8 cellular contexts compared by ENCODE assay signal in genomic region chr3:120622870-120623718, GRCh38. TPM values are rescaled to one million over a fixed set of nuclear protein-coding genes. Genes with fewer than 3 reads are reported as not detected.
DNase-seq lines count a peak whose midpoint lies in the region; ATAC-seq and TF ChIP-seq lines count a peak whose summit lies in the region.

No MANE protein-coding gene starts in this region.

- DNase-seq in activated CD8-positive, alpha-beta T cell treated with anti-CD3 and anti-CD28 coated beads for 36 hours: peak; percentile 46
- no peak for DNase-seq in activated CD8-positive, alpha-beta T cell treated with anti-CD3 and anti-CD28 coated beads, Interleukin-2, amount 10 ng/mL, durations not matched to agents 7 days and 5 days
- DNase-seq in NCI-H1048 (lab: John Stamatoyannopoulos, UW) (peak; percentile 33), cerebellar cortex (ENCODE audit: low spot score) (peak; percentile 58), head of caudate nucleus (no peak), DMS114 treated with DMSO at 0.1 percent for 48 hours (lab: John Stamatoyannopoulos, UW; ENCODE audit: unreplicated experiment) (no peak)
- DNase-seq in stimulated activated naive CD8-positive, alpha-beta T cell treated with anti-CD3 and anti-CD28 coated beads, Interleukin-15, amount 100 ng/mL, for 72 hours: no peak

- intact Hi-C loops in activated CD8-positive, alpha-beta T cell treated with anti-CD3 and anti-CD28 coated beads for 36 hours (cut with micrococcal nuclease): no loop called here
- intact Hi-C loops in head of caudate nucleus (cut with DNase I): no loop called here

- no peak overlapping the region for H3K4me3 Mint-ChIP-seq in activated CD8-positive, alpha-beta T cell treated with anti-CD3 and anti-CD28 coated beads for 36 hours
- H3K4me3 Mint-ChIP-seq in activated CD8-positive, alpha-beta T cell treated with anti-CD3 and anti-CD28 coated beads, Interleukin-2, amount 10 ng/mL, durations not matched to agents 7 days and 5 days: no peak overlapping the region
- H3K4me3 Mint-ChIP-seq in stimulated activated naive CD8-positive, alpha-beta T cell treated with anti-CD3 and anti-CD28 coated beads, Interleukin-15, amount 100 ng/mL, for 72 hours: peak overlapping the region in 1 of 2 donors; percentile 46

- no peak for TF ChIP-seq CTCF in activated CD8-positive, alpha-beta T cell treated with anti-CD3 and anti-CD28 coated beads for 36 hours (IDR thresholded peaks at IDR 0.05)

- POLR2A ChIA-PET in activated CD8-positive, alpha-beta T cell treated with anti-CD3 and anti-CD28 coated beads for 36 hours (lab: Charles Lee): no interaction called here
- POLR2A ChIA-PET in activated CD8-positive, alpha-beta T cell treated with anti-CD3 and anti-CD28 coated beads, Interleukin-2, amount 10 ng/mL, durations not matched to agents 7 days and 5 days (lab: Charles Lee): no interaction called here

- H3K9me3 Mint-ChIP-seq in activated CD8-positive, alpha-beta T cell treated with anti-CD3 and anti-CD28 coated beads for 36 hours: peaks cover 16% of the 10 kb centered on the region
- peaks cover 6% of the 10 kb centered on the region for H3K9me3 Mint-ChIP-seq in activated CD8-positive, alpha-beta T cell treated with anti-CD3 and anti-CD28 coated beads, Interleukin-2, amount 10 ng/mL, durations not matched to agents 7 days and 5 days (ENCODE audit: insufficient read depth)
- peaks cover 31% of the 10 kb centered on the region in 2 donors for H3K9me3 Mint-ChIP-seq in stimulated activated naive CD8-positive, alpha-beta T cell treated with anti-CD3 and anti-CD28 coated beads, Interleukin-15, amount 100 ng/mL, for 72 hours

- H3K36me3 Mint-ChIP-seq in activated CD8-positive, alpha-beta T cell treated with anti-CD3 and anti-CD28 coated beads for 36 hours (ENCODE audit: low read depth): peaks cover 13% of the 10 kb centered on the region
- H3K36me3 Mint-ChIP-seq in activated CD8-positive, alpha-beta T cell treated with anti-CD3 and anti-CD28 coated beads, Interleukin-2, amount 10 ng/mL, durations not matched to agents 7 days and 5 days (ENCODE audit: low read depth): no peaks in the 10 kb centered on the region

- CTCF ChIA-PET in activated CD8-positive, alpha-beta T cell treated with anti-CD3 and anti-CD28 coated beads for 36 hours (lab: Charles Lee): no interaction called here
- CTCF ChIA-PET in activated CD8-positive, alpha-beta T cell treated with anti-CD3 and anti-CD28 coated beads, Interleukin-2, amount 10 ng/mL, durations not matched to agents 7 days and 5 days (lab: Charles Lee): interaction anchor here (1.3 kb wide), 1 partner anchor 172 kb away, joined by 4 read pairs; no protein-coding TSS in a partner anchor

- no peak for ATAC-seq in activated CD8-positive, alpha-beta T cell treated with anti-CD3 and anti-CD28 coated beads for 36 hours
- ATAC-seq in activated CD8-positive, alpha-beta T cell treated with anti-CD3 and anti-CD28 coated beads, Interleukin-2, amount 10 ng/mL, durations not matched to agents 7 days and 5 days: no peak
- ATAC-seq in stimulated activated naive CD8-positive, alpha-beta T cell treated with anti-CD3 and anti-CD28 coated beads, Interleukin-15, amount 100 ng/mL, for 72 hours: no peak
- no peak for ATAC-seq in GM19467 (IDR thresholded peaks at IDR 0.05; ENCODE audit: unreplicated experiment)

- no peaks in the 10 kb centered on the region for H3K27me3 Mint-ChIP-seq in activated CD8-positive, alpha-beta T cell treated with anti-CD3 and anti-CD28 coated beads for 36 hours
- no peaks in the 10 kb centered on the region for H3K27me3 Mint-ChIP-seq in activated CD8-positive, alpha-beta T cell treated with anti-CD3 and anti-CD28 coated beads, Interleukin-2, amount 10 ng/mL, durations not matched to agents 7 days and 5 days (ENCODE audit: low read depth)
- H3K27me3 Mint-ChIP-seq in stimulated activated naive CD8-positive, alpha-beta T cell treated with anti-CD3 and anti-CD28 coated beads, Interleukin-15, amount 100 ng/mL, for 72 hours: no peaks in the 10 kb centered on the region

- H3K27ac Mint-ChIP-seq in activated CD8-positive, alpha-beta T cell treated with anti-CD3 and anti-CD28 coated beads for 36 hours: no peak overlapping the region
- H3K27ac Mint-ChIP-seq in activated CD8-positive, alpha-beta T cell treated with anti-CD3 and anti-CD28 coated beads, Interleukin-2, amount 10 ng/mL, durations not matched to agents 7 days and 5 days: no peak overlapping the region
- peak overlapping the region; percentile 16 to 52 for H3K27ac Mint-ChIP-seq in stimulated activated naive CD8-positive, alpha-beta T cell treated with anti-CD3 and anti-CD28 coated beads, Interleukin-15, amount 100 ng/mL, for 72 hours

- H3K4me1 Mint-ChIP-seq in activated CD8-positive, alpha-beta T cell treated with anti-CD3 and anti-CD28 coated beads for 36 hours (ENCODE audit: low read depth): no peaks in the 10 kb centered on the region
- no peaks in the 10 kb centered on the region for H3K4me1 Mint-ChIP-seq in activated CD8-positive, alpha-beta T cell treated with anti-CD3 and anti-CD28 coated beads, Interleukin-2, amount 10 ng/mL, durations not matched to agents 7 days and 5 days (ENCODE audit: low read depth)
- H3K4me1 Mint-ChIP-seq in stimulated activated naive CD8-positive, alpha-beta T cell treated with anti-CD3 and anti-CD28 coated beads, Interleukin-15, amount 100 ng/mL, for 72 hours: no peaks in the 10 kb centered on the region

RNA-seq across cellular contexts. Expression of gene NDUFB4, which starts 27.0 kb away (rescaled TPM):
- total RNA-seq in activated CD8-positive, alpha-beta T cell treated with anti-CD3 and anti-CD28 coated beads for 36 hours: 100 to 1,000 TPM; 147 to 162 TPM
- total RNA-seq in activated CD8-positive, alpha-beta T cell treated with anti-CD3 and anti-CD28 coated beads, Interleukin-2, amount 10 ng/mL, durations not matched to agents 7 days and 5 days: 100 to 1,000 TPM; 119 to 124 TPM

RNA-seq across cellular contexts. Expression of gene HGD, which starts 58.9 kb away (rescaled TPM):
- total RNA-seq in activated CD8-positive, alpha-beta T cell treated with anti-CD3 and anti-CD28 coated beads for 36 hours: under 1 TPM; 0.16 to 0.78 TPM
- total RNA-seq in activated CD8-positive, alpha-beta T cell treated with anti-CD3 and anti-CD28 coated beads, Interleukin-2, amount 10 ng/mL, durations not matched to agents 7 days and 5 days: under 1 TPM; 0.26 to 0.29 TPM

Comparison
In these comparisons a context has a peak if more than half of its experiments do, and no peak if none do; other contexts are left out.
1. DNase-seq: peak in activated CD8-positive, alpha-beta T cell treated with anti-CD3 and anti-CD28 coated beads for 36 hours (single experiment), NCI-H1048 (single experiment) and cerebellar cortex (single experiment); none in activated CD8-positive, alpha-beta T cell treated with anti-CD3 and anti-CD28 coated beads, Interleukin-2, amount 10 ng/mL, durations not matched to agents 7 days and 5 days (single experiment), stimulated activated naive CD8-positive, alpha-beta T cell treated with anti-CD3 and anti-CD28 coated beads, Interleukin-15, amount 100 ng/mL, for 72 hours (0 of 2), head of caudate nucleus (0 of 42) and DMS114 treated with DMSO at 0.1 percent for 48 hours (single experiment).
2. H3K27ac Mint-ChIP-seq: peak in stimulated activated naive CD8-positive, alpha-beta T cell treated with anti-CD3 and anti-CD28 coated beads, Interleukin-15, amount 100 ng/mL, for 72 hours (2 of 2); none in activated CD8-positive, alpha-beta T cell treated with anti-CD3 and anti-CD28 coated beads for 36 hours (single experiment) and activated CD8-positive, alpha-beta T cell treated with anti-CD3 and anti-CD28 coated beads, Interleukin-2, amount 10 ng/mL, durations not matched to agents 7 days and 5 days (single experiment).